ENCODE assay signal across 29 cellular contexts in genomic region chr17:56545930-56546329, GRCh38. TPM values are rescaled to one million over a fixed set of nuclear protein-coding genes. Genes with fewer than 3 reads are reported as not detected.
"Had no signal": no experiment of that assay in that cellular context is flagged by ENCODE, and none has a peak within 500 bp of the region (broad histone marks: within the 10 kb centered on the region; RNA-seq: fewer than 3 reads in every experiment).

No MANE protein-coding gene starts in this region.

- ATAC-seq: naive thymus-derived CD4-positive, alpha-beta T cell; natural killer cell; psoas muscle; right cardiac atrium; sciatic nerve; stimulated activated memory B cell treated with anti-CD40 and anti-IgM and Interleukin-4, amounts not matched to agents 10 μg/mL and 1 μg/mL and 100 μg/mL, for 72 hours; stimulated activated naive CD8-positive, alpha-beta T cell treated with anti-CD3 and anti-CD28 coated beads, Interleukin-15, amount 100 ng/mL, for 72 hours; stimulated activated naive CD8-positive, alpha-beta T cell treated with anti-CD3 and anti-CD28 coated beads, Interleukin-15, Interleukin-2, amounts not matched to agents 100 U/mL and 50 U/mL, for 24 hours; upper lobe of right lung had no signal

- DNase-seq: naive thymus-derived CD4-positive, alpha-beta T cell; natural killer cell; occipital lobe; ovary; posterior cingulate gyrus; psoas muscle; right cardiac atrium; spleen; stimulated activated CD4-positive, alpha-beta T cell treated with anti-CD3 and anti-CD28 coated beads, Interleukin-12 subunit alpha, Interleukin-12 subunit beta, amount 100 ng/mL, for 4 hours; stimulated activated CD4-positive, alpha-beta T cell treated with anti-CD3 and anti-CD28 coated beads, Interleukin-1b, Interleukin-23, amount 100 ng/mL, for 48 hours; stimulated activated CD4-positive, alpha-beta T cell treated with anti-CD3 and anti-CD28 coated beads, Interleukin-4, amount 100 ng/mL, for 1 hour; stimulated activated CD4-positive, alpha-beta T cell treated with anti-CD3 and anti-CD28 coated beads, Interleukin-4, amount 100 ng/mL, for 4 hours; stimulated activated CD8-positive, alpha-beta memory T cell treated with anti-CD3 and anti-CD28 coated beads, Interleukin-4, amount 100 ng/mL, for 48 hours; stimulated activated naive CD4-positive, alpha-beta T cell; stimulated activated naive CD8-positive, alpha-beta T cell treated with anti-CD3 and anti-CD28 coated beads, Interleukin-15, amount 100 ng/mL, for 72 hours; stimulated activated naive CD8-positive, alpha-beta T cell treated with anti-CD3 and anti-CD28 coated beads, Interleukin-15, Interleukin-2, amounts not matched to agents 100 U/mL and 50 U/mL, for 24 hours; substantia nigra; testis; tibial artery; transverse colon; upper lobe of right lung had no signal

- H3K4me3 ChIP-seq: neural progenitor cell, ovary, psoas muscle, skin epidermis, smooth muscle cell, spleen, suprapubic skin, testis, tibial artery, transverse colon, upper lobe of right lung, vagina had no signal

- H3K79me2 ChIP-seq: parathyroid adenoma had no signal

- H3K4me1 ChIP-seq: parathyroid adenoma, psoas muscle, spleen, suprapubic skin, testis, tibial artery, transverse colon, upper lobe of right lung, vagina had no signal

- H3K27ac ChIP-seq: neural progenitor cell, ovary, parathyroid adenoma, psoas muscle, skin epidermis, spleen, suprapubic skin, testis, tibial artery, transverse colon, upper lobe of right lung, vagina had no signal

- H3K9ac ChIP-seq: neural progenitor cell, parathyroid adenoma had no signal

- H3K27me3 ChIP-seq: neural progenitor cell, ovary, suprapubic skin, testis, tibial artery, vagina had no signal

- H3K36me3 ChIP-seq: neural progenitor cell, ovary, spleen, suprapubic skin, tibial artery, transverse colon, upper lobe of right lung, vagina had no signal

- H3K4me2 ChIP-seq: smooth muscle cell had no signal

- H2AFZ ChIP-seq: parathyroid adenoma had no signal

- H3K9me3 ChIP-seq: ovary, testis, tibial artery, transverse colon, upper lobe of right lung, vagina had no signal

RNA-seq across cellular contexts. Expression of gene NOG, which starts 47.6 kb away (rescaled TPM):
- total RNA-seq: transverse colon had no signal
